In genomic region chr7:131329176-131329570, GRCh38 we compare ENCODE assay signal across 8 cellular contexts. TPM values are rescaled to one million over a fixed set of nuclear protein-coding genes. Genes with fewer than 3 reads are reported as not detected.
A peak's percentile ranks its signal among the peaks of the same experiment; 100 is the strongest.
DNase-seq lines count a peak whose midpoint lies in the region; ATAC-seq and TF ChIP-seq lines count a peak whose summit lies in the region.

No MANE protein-coding gene starts in this region.

- no peak for TF ChIP-seq EP300 in upper lobe of left lung (IDR thresholded peaks at IDR 0.05)

- WGBS in right lobe of liver (ENCODE audit: insufficient coverage, low coverage, low lambda C conversion rate, missing lambda C conversion rate): 44% methylated on average over 1 of the region's 1 CpG
- 53% methylated on average over 1 of the region's 1 CpG; no CpG with 5 or more reads in 1 of the 2 donors for WGBS in upper lobe of left lung, 2 donors

- peaks cover 0 to 57% (median 17%) of the 10 kb centered on the region in 4 donors for H3K4me1 ChIP-seq in right lobe of liver
- H3K4me1 ChIP-seq in upper lobe of left lung: peaks cover 19 to 32% (median 23%) of the 10 kb centered on the region in 4 donors

- peak; percentile 62 to 81 (median 72) for ATAC-seq in right lobe of liver
- ATAC-seq in upper lobe of left lung (ENCODE audit: low FRiP score in 2 of 2): no peak
- ATAC-seq in HG02763 (IDR thresholded peaks at IDR 0.05; ENCODE audit: unreplicated experiment): no peak
- ATAC-seq in GM21529 (IDR thresholded peaks at IDR 0.05; ENCODE audit: unreplicated experiment): no peak
- ATAC-seq in GM18909 (IDR thresholded peaks at IDR 0.05; ENCODE audit: poor library complexity, unreplicated experiment): no peak

- H3K9me3 ChIP-seq in right lobe of liver (no peaks in the 10 kb centered on the region), upper lobe of left lung (no peaks in the 10 kb centered on the region)

- peak overlapping the region; percentile 75 to 96 (median 94) for H3K4me3 ChIP-seq in right lobe of liver
- peak overlapping the region in 3 of 4 donors; percentile 78 to 88 (median 81) for H3K4me3 ChIP-seq in upper lobe of left lung

- H3K27ac Mint-ChIP-seq in activated naive CD4-positive, alpha-beta T cell treated with anti-CD3 and anti-CD28 coated beads, Interleukin-2, amount 10 ng/mL, durations not matched to agents 7 days and 5 days: no peak overlapping the region

- CTCF ChIA-PET in activated naive CD4-positive, alpha-beta T cell treated with anti-CD3 and anti-CD28 coated beads, Interleukin-2, amount 10 ng/mL, durations not matched to agents 7 days and 5 days (lab: Charles Lee): interaction anchor here (0.6 kb wide), 1 partner anchor 282 kb away, joined by 3 read pairs; no protein-coding TSS in a partner anchor

- H3K27me3 ChIP-seq in right lobe of liver (no peaks in the 10 kb centered on the region), upper lobe of left lung (no peaks in the 10 kb centered on the region)

- no peaks in the 10 kb centered on the region for H3K36me3 ChIP-seq in right lobe of liver
- H3K36me3 ChIP-seq in upper lobe of left lung: peaks cover 0 to 8% (median 0%) of the 10 kb centered on the region in 4 donors

- intact Hi-C loops in right lobe of liver (cut with DNase I): no loop called here

- H3K36me3 Mint-ChIP-seq in activated naive CD4-positive, alpha-beta T cell treated with anti-CD3 and anti-CD28 coated beads, Interleukin-2, amount 10 ng/mL, durations not matched to agents 7 days and 5 days: peaks cover 39% of the 10 kb centered on the region

- peak overlapping the region in 2 of 3 donors; percentile 98 to 99 for H3K27ac ChIP-seq in right lobe of liver
- peak overlapping the region; percentile 96 to 100 (median 100) for H3K27ac ChIP-seq in upper lobe of left lung

- no peaks in the 10 kb centered on the region for H3K9me3 Mint-ChIP-seq in activated naive CD4-positive, alpha-beta T cell treated with anti-CD3 and anti-CD28 coated beads, Interleukin-2, amount 10 ng/mL, durations not matched to agents 7 days and 5 days

- TF ChIP-seq POLR2A in right lobe of liver (IDR thresholded peaks at IDR 0.05) (peak; percentile 42), upper lobe of left lung (IDR thresholded peaks at IDR 0.05) (no peak)

- H3K4me3 Mint-ChIP-seq in activated naive CD4-positive, alpha-beta T cell treated with anti-CD3 and anti-CD28 coated beads, Interleukin-2, amount 10 ng/mL, durations not matched to agents 7 days and 5 days: peak overlapping the region; percentile 86

- peaks cover 5% of the 10 kb centered on the region for H3K27me3 Mint-ChIP-seq in activated naive CD4-positive, alpha-beta T cell treated with anti-CD3 and anti-CD28 coated beads, Interleukin-2, amount 10 ng/mL, durations not matched to agents 7 days and 5 days

- peaks cover 48% of the 10 kb centered on the region for H3K4me1 Mint-ChIP-seq in activated naive CD4-positive, alpha-beta T cell treated with anti-CD3 and anti-CD28 coated beads, Interleukin-2, amount 10 ng/mL, durations not matched to agents 7 days and 5 days

- DNase-seq in activated naive CD4-positive, alpha-beta T cell treated with anti-CD3 and anti-CD28 coated beads, Interleukin-2, amount 10 ng/mL, durations not matched to agents 7 days and 5 days: no peak
- no peak for DNase-seq in activated naive CD4-positive, alpha-beta T cell treated with Interleukin-2 at 50 U/mL for 16 hours
- peak; percentile 6 for DNase-seq in astrocyte of the hippocampus (ENCODE audit: low read depth, low spot score)
- DNase-seq in right lobe of liver: peak; percentile 53 to 89 (median 73)
- DNase-seq in upper lobe of left lung: no peak

- TF ChIP-seq CTCF in right lobe of liver (IDR thresholded peaks at IDR 0.05) (no peak), upper lobe of left lung (IDR thresholded peaks at IDR 0.05) (no peak)

RNA-seq across cellular contexts. Expression of gene MKLN1, which starts 1.5 kb away (rescaled TPM):
- total RNA-seq in right lobe of liver (10 to 100 TPM; 24.0 to 39.6 (median 35.1) TPM), upper lobe of left lung (100 to 1,000 TPM in 1 of 6 donors, 10 to 100 TPM in 5; 36.7 to 105 (median 44.5) TPM)

Comparison
In these comparisons a context has a peak if more than half of its experiments do, and no peak if none do; other contexts are left out.
1. DNase-seq: peak in astrocyte of the hippocampus (single experiment) and right lobe of liver (3 of 3); none in activated naive CD4-positive, alpha-beta T cell treated with anti-CD3 and anti-CD28 coated beads, Interleukin-2, amount 10 ng/mL, durations not matched to agents 7 days and 5 days (single experiment), activated naive CD4-positive, alpha-beta T cell treated with Interleukin-2 at 50 U/mL for 16 hours (single experiment) and upper lobe of left lung (0 of 2).
2. ATAC-seq: peak in right lobe of liver (4 of 4); none in upper lobe of left lung (0 of 2), HG02763 (single experiment), GM21529 (single experiment) and GM18909 (single experiment).